ENCODE assay signal across 13 cellular contexts in genomic region chr1:185546029-185546428, GRCh38.
DNase-seq lines count a peak whose midpoint lies in the region; ATAC-seq and TF ChIP-seq lines count a peak whose summit lies in the region.
"Had no signal": no experiment of that assay in that cellular context is flagged by ENCODE, and none has a peak within 500 bp of the region (broad histone marks: within the 10 kb centered on the region; RNA-seq: fewer than 3 reads in every experiment).

No MANE protein-coding gene starts in this region.

- no peak for TF ChIP-seq POLR2A in tibial nerve (IDR thresholded peaks at IDR 0.05)

- 100% methylated on average over 3 of the region's 4 CpGs for WGBS in mesenchymal stem cell
- WGBS in trophoblast cell (ENCODE audit: extremely low coverage, insufficient coverage, insufficient read length): no CpG with 5 or more reads among the region's 4 CpGs
- 86 to 92% methylated on average over 4 of the region's 4 CpGs for WGBS in tibial nerve, 2 donors

- H2AK5ac ChIP-seq in mesenchymal stem cell (ENCODE audit: low read length, severe bottlenecking) (peak overlapping the region; percentile 69), trophoblast cell (ENCODE audit: low read length) (peak overlapping the region; percentile 5)

- no TSS peak for BruUV-seq in Panc1 (replicated peaks; lab: Mats Ljungman, UMichigan)

- peak overlapping the region in 1 of 2 experiments; percentile 83 for H3K14ac ChIP-seq in mesenchymal stem cell (ENCODE audit: low read length in 2 of 2)
- peak overlapping the region; percentile 1 for H3K14ac ChIP-seq in trophoblast cell (ENCODE audit: low read length)

- H3K4ac ChIP-seq in mesenchymal stem cell (ENCODE audit: low read depth in 1 of 2, low read length in 2 of 2) (no peak overlapping the region), trophoblast cell (ENCODE audit: low read depth, low read length) (no peak overlapping the region)

- H3K23ac ChIP-seq in mesenchymal stem cell (ENCODE audit: low read length in 2 of 2) (no peak overlapping the region), trophoblast cell (ENCODE audit: low read length) (peak overlapping the region; percentile 48)

- H3K79me1 ChIP-seq in mesenchymal stem cell (replicated peaks; ENCODE audit: low read length, poor library complexity, severe bottlenecking): no peaks in the 10 kb centered on the region
- H3K79me1 ChIP-seq in trophoblast cell (ENCODE audit: low read length): peaks cover 29% of the 10 kb centered on the region

- H2BK120ac ChIP-seq in mesenchymal stem cell (ENCODE audit: low read depth, low read length) (no peak overlapping the region), trophoblast cell (ENCODE audit: insufficient read depth, low read length, poor library complexity) (peak overlapping the region; percentile 23)

- no peak overlapping the region for H2BK15ac ChIP-seq in mesenchymal stem cell (ENCODE audit: low read depth, poor library complexity, severe bottlenecking)

- TF ChIP-seq EP300 in tibial nerve (IDR thresholded peaks at IDR 0.05): no peak

- H3K9ac ChIP-seq in mesenchymal stem cell (ENCODE audit: low read length) (no peak overlapping the region), trophoblast cell (ENCODE audit: low read length) (no peak overlapping the region)

- ATAC-seq in Panc1 (no peak), GM19397 (IDR thresholded peaks at IDR 0.05; ENCODE audit: unreplicated experiment) (no peak)

- H3K4me2 ChIP-seq in mesenchymal stem cell (ENCODE audit: low read length, poor library complexity, severe bottlenecking) (no peak overlapping the region), trophoblast cell (ENCODE audit: low read length) (no peak overlapping the region)

- peak overlapping the region in 1 of 2 experiments; percentile 15 for H2BK12ac ChIP-seq in mesenchymal stem cell (ENCODE audit: low read length in 2 of 2)
- peak overlapping the region; percentile 39 for H2BK12ac ChIP-seq in trophoblast cell (ENCODE audit: low read length)

- H3K36me3 ChIP-seq in Panc1 (ENCODE audit: control insufficient read depth, insufficient read depth, low read length): no peaks in the 10 kb centered on the region
- no peaks in the 10 kb centered on the region for H3K36me3 ChIP-seq in mesenchymal stem cell (ENCODE audit: control insufficient read depth in 1 of 2, insufficient read depth in 2 of 2, low read depth in 1 of 2, low read length in 2 of 2)
- no peaks in the 10 kb centered on the region for H3K36me3 ChIP-seq in trophoblast cell (ENCODE audit: control insufficient read depth in 1 of 2, insufficient read depth in 2 of 2, low read length in 2 of 2)
- H3K36me3 ChIP-seq in tibial nerve: no peaks in the 10 kb centered on the region
- H3K36me3 ChIP-seq: HAP-1 had no signal

- H4K8ac ChIP-seq in mesenchymal stem cell (ENCODE audit: low read length) (no peak overlapping the region), trophoblast cell (ENCODE audit: low read depth, low read length) (no peak overlapping the region)

- POLR2A ChIA-PET in Panc1 (lab: Charles Lee): no interaction called here

- CTCF ChIA-PET in Panc1 (lab: Charles Lee): no interaction called here

- H3K4me3 ChIP-seq in Panc1 (ENCODE audit: low read depth in 2 of 2, low read length in 2 of 2) (no peak overlapping the region), mesenchymal stem cell (ENCODE audit: insufficient read depth in 1 of 2, low read depth in 1 of 2, low read length in 2 of 2) (no peak overlapping the region), trophoblast cell (ENCODE audit: low read depth, low read length) (no peak overlapping the region), tibial nerve (no peak overlapping the region)
- H3K4me3 ChIP-seq: HAP-1 had no signal

- no peaks in the 10 kb centered on the region for H3K9me3 ChIP-seq in Panc1 (ENCODE audit: control insufficient read depth, insufficient read depth, low read depth, low read length)
- H3K9me3 ChIP-seq in mesenchymal stem cell (ENCODE audit: control insufficient read depth, low read length): no peaks in the 10 kb centered on the region
- H3K9me3 ChIP-seq in trophoblast cell (ENCODE audit: insufficient read depth, low read depth, low read length): no peaks in the 10 kb centered on the region
- H3K9me3 ChIP-seq in tibial nerve: no peaks in the 10 kb centered on the region
- H3K9me3 ChIP-seq: HAP-1 had no signal

- no peaks in the 10 kb centered on the region for H3K27me3 ChIP-seq in Panc1 (ENCODE audit: control insufficient read depth, insufficient read depth, low read length)
- peaks cover 0 to 3% of the 10 kb centered on the region in 2 experiments for H3K27me3 ChIP-seq in mesenchymal stem cell (ENCODE audit: control insufficient read depth in 1 of 2, insufficient read depth in 1 of 2, low read length in 2 of 2)
- no peaks in the 10 kb centered on the region for H3K27me3 ChIP-seq in trophoblast cell (ENCODE audit: insufficient read depth, low read length)
- no peaks in the 10 kb centered on the region for H3K27me3 ChIP-seq in tibial nerve

- H3K27ac ChIP-seq in Panc1 (ENCODE audit: low read length) (peak overlapping the region; percentile 27; the same call in 1 of the 2 replicates), mesenchymal stem cell (ENCODE audit: low read length, poor library complexity, severe bottlenecking) (no peak overlapping the region), trophoblast cell (ENCODE audit: low read depth, low read length) (no peak overlapping the region), tibial nerve (no peak overlapping the region)

- H4K12ac ChIP-seq in trophoblast cell (ENCODE audit: low read depth, low read length): no peak overlapping the region

- H3K4me1 ChIP-seq in Panc1 (ENCODE audit: control insufficient read depth, insufficient read depth, low read length) (peaks cover 6% of the 10 kb centered on the region), mesenchymal stem cell (ENCODE audit: control insufficient read depth, insufficient read depth, low read depth, low read length) (peaks cover 3% of the 10 kb centered on the region), trophoblast cell (ENCODE audit: control insufficient read depth in 1 of 2, insufficient read depth in 2 of 2, low read length in 2 of 2) (peaks cover 8 to 12% of the 10 kb centered on the region in 2 experiments), tibial nerve (peaks cover 0 to 19% (median 6%) of the 10 kb centered on the region in 4 donors)

- peak overlapping the region in 1 of 2 experiments; percentile 5 for H3K18ac ChIP-seq in mesenchymal stem cell (ENCODE audit: low read depth in 1 of 2, low read length in 2 of 2)
- H3K18ac ChIP-seq in trophoblast cell (ENCODE audit: low read length): no peak overlapping the region

- H2AFZ ChIP-seq in mesenchymal stem cell (ENCODE audit: low read depth, low read length): no peak overlapping the region
- H2AFZ ChIP-seq in trophoblast cell (ENCODE audit: insufficient read depth, low read length, poor library complexity): no peak overlapping the region

- H4K91ac ChIP-seq in mesenchymal stem cell (ENCODE audit: low read length) (no peak overlapping the region), trophoblast cell (ENCODE audit: low read depth, low read length) (peak overlapping the region; percentile 67)

- intact Hi-C loops in Panc1 (cut with micrococcal nuclease; ENCODE audit: unreplicated experiment): no loop called here

- H2BK5ac ChIP-seq in mesenchymal stem cell (ENCODE audit: low read depth, low read length, poor library complexity, severe bottlenecking) (no peak overlapping the region), trophoblast cell (ENCODE audit: low read depth, low read length, poor library complexity) (peak overlapping the region; percentile 45)

- in situ Hi-C loops in Panc1 (cut with HindIII; ENCODE audit: low pct_unique_long_range_greater_than_20kb, low sequenced_read_pairs): no loop called here

- TF ChIP-seq CTCF in Panc1 (IDR thresholded peaks at IDR 0.05) (no peak), tibial nerve (IDR thresholded peaks at IDR 0.05) (no peak)

- H3K79me2 ChIP-seq in trophoblast cell (ENCODE audit: control insufficient read depth, insufficient read depth, low read length, poor library complexity): peaks cover 5% of the 10 kb centered on the region

- DNase-seq in Panc1 (ENCODE audit: low read depth, low spot score) (no peak), mesenchymal stem cell (no peak), trophoblast cell (no peak), tibial nerve (ENCODE audit: low spot score in 2 of 2) (no peak), putamen (ENCODE audit: low spot score) (no peak), UCSD-AML1 (lab: John Stamatoyannopoulos, UW; ENCODE audit: unreplicated experiment) (no peak)
- DNase-seq: C1 segment of cervical spinal cord; Calu3; CD4-positive, alpha-beta T cell; DMS 273 treated with DMSO at 0.1 percent for 48 hours; GOT3 had no signal
